ENCODE assay signal across 8 cellular contexts in the genomic region with DNA sequence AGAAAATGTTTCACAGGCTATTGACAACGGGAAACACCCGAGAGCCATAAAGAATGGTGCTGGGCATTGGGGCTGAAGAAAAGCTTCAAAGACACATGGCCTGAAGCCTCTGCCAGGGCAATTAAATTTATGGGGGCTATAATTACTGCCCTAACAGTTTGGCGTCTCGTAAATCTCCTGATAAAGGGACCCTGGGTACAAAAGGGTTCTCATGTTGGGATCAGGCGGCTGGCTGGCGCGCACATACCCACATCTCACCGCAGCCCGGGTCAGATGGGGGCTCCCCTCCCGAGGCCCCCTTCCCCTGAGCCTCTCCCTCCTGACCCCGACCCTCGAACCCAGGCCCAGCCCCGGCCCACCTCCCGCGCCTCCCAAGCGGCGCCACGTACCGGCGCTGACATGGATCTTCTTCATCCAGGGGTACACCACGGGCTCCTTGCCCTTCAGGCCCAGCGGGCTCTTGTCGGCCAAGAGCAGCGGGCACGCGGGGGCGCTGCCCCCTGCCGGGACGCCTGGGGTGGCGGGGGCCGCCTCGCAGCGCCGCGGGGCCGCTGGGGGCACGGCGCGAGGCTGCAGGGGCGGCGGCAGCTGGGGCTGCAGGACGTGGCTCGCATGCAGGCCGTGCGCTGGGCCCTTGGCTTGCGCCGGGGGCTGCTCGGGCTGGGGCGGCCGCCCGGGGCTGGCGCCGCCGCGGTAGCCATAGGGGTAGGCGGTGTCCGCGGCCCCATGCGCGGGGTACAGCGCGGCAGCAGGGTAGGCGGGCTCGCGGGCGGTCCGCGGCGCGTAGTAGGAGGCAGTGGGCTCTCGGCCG. TPM values are rescaled to one million over a fixed set of nuclear protein-coding genes. Genes with fewer than 3 reads are reported as not detected.
DNase-seq lines count a peak whose midpoint lies in the region; ATAC-seq and TF ChIP-seq lines count a peak whose summit lies in the region.

No MANE protein-coding gene starts in this region.

- H3K27ac ChIP-seq in caudate nucleus (ENCODE audit: low read depth, low read length): no peak overlapping the region

- H3K4me3 ChIP-seq in AG09309 (ENCODE audit: control insufficient read depth, low read depth, low read length) (peak overlapping the region; percentile 75), MG63 (peak overlapping the region; percentile 66)

- no peak for DNase-seq in AG09309 (ENCODE audit: low read depth)
- DNase-seq in MG63: peak; percentile 63
- peak; percentile 80 for DNase-seq in dermis blood vessel endothelial cell
- DNase-seq in myocyte (ENCODE audit: low read depth): peak; percentile 81
- DNase-seq in caudate nucleus (lab: John Stamatoyannopoulos, UW): no peak
- DNase-seq in SK-N-DZ (ENCODE audit: low spot score): no peak

- peak; percentile 16 for TF ChIP-seq CTCF in AG09309 (IDR thresholded peaks at IDR 0.05; ENCODE audit: control insufficient read depth, insufficient read depth, low read depth, low read length, missing control alignments)

- peaks cover 10% of the 10 kb centered on the region; the same call in 1 of the 2 replicates for H3K36me3 ChIP-seq in MG63

- no peaks in the 10 kb centered on the region for H3K9me3 ChIP-seq in MG63

- ATAC-seq in GM19397 (IDR thresholded peaks at IDR 0.05; ENCODE audit: unreplicated experiment) (no peak), GM21717 (IDR thresholded peaks at IDR 0.05; ENCODE audit: unreplicated experiment) (no peak)

- H3K27me3 ChIP-seq in MG63: no peaks in the 10 kb centered on the region

RNA-seq across cellular contexts. Expression of a gene that starts 0.6 kb away (rescaled TPM):
- 1.5 TPM in 1 of 2 replicates, not detected in the other for total RNA-seq in MG63 (2014; rRNA removed; shearing (Covaris generic); ENCODE audit: low replicate concordance)
- total RNA-seq in dermis blood vessel endothelial cell (0.34 and 0.65 TPM in 2 replicates), myocyte (5.0 and 6.7 TPM in 2 replicates)
- 10.5 TPM for polyA plus RNA-seq in myocyte (2012)
- not detected in 2 replicates for polyA plus RNA-seq in SK-N-DZ (2014; cell fraction: cytosol; rRNA removed)
- polyA plus RNA-seq in SK-N-DZ (2014; cell fraction: nucleus; rRNA removed): not detected in 2 replicates

RNA-seq across cellular contexts. Expression of a gene that starts 13.5 kb away (rescaled TPM):
- 1.7 and 2.7 TPM in 2 replicates for total RNA-seq in MG63 (2014; rRNA removed; shearing (Covaris generic); ENCODE audit: low replicate concordance)
- 5.6 and 6.1 TPM in 2 replicates for total RNA-seq in dermis blood vessel endothelial cell
- total RNA-seq in myocyte: 5.7 and 8.8 TPM in 2 replicates
- polyA plus RNA-seq in myocyte (2012): 4.2 TPM
- not detected in 2 replicates for polyA plus RNA-seq in SK-N-DZ (2014; cell fraction: cytosol; rRNA removed)
- not detected in 2 replicates for polyA plus RNA-seq in SK-N-DZ (2014; cell fraction: nucleus; rRNA removed)

RNA-seq across cellular contexts. Expression of a gene that starts 17.6 kb away (rescaled TPM):
- 0.82 and 5.1 TPM in 2 replicates for total RNA-seq in MG63 (2014; rRNA removed; shearing (Covaris generic); ENCODE audit: low replicate concordance)
- total RNA-seq in dermis blood vessel endothelial cell: 2.9 and 8.6 TPM in 2 replicates
- total RNA-seq in myocyte: 0.80 and 1.0 TPM in 2 replicates
- polyA plus RNA-seq in myocyte (2012): 1.1 TPM
- not detected in 2 replicates for polyA plus RNA-seq in SK-N-DZ (2014; cell fraction: cytosol; rRNA removed)
- not detected in 2 replicates for polyA plus RNA-seq in SK-N-DZ (2014; cell fraction: nucleus; rRNA removed)

RNA-seq across cellular contexts. Expression of a gene that starts 22.4 kb away (rescaled TPM):
- 4.3 TPM in 1 of 2 replicates, not detected in the other for total RNA-seq in MG63 (2014; rRNA removed; shearing (Covaris generic); ENCODE audit: low replicate concordance)
- total RNA-seq in dermis blood vessel endothelial cell (2.4 and 6.0 TPM in 2 replicates), myocyte (1.7 and 4.4 TPM in 2 replicates)
- polyA plus RNA-seq in myocyte (2012): 2.8 TPM
- polyA plus RNA-seq in SK-N-DZ (2014; cell fraction: cytosol; rRNA removed): not detected in 2 replicates
- not detected in 2 replicates for polyA plus RNA-seq in SK-N-DZ (2014; cell fraction: nucleus; rRNA removed)

RNA-seq across cellular contexts. Expression of a gene that starts 26.5 kb away (rescaled TPM):
- total RNA-seq in MG63 (2014; rRNA removed; shearing (Covaris generic); ENCODE audit: low replicate concordance): 0.95 and 1.7 TPM in 2 replicates
- 1.4 and 2.9 TPM in 2 replicates for total RNA-seq in dermis blood vessel endothelial cell
- 20.5 and 20.9 TPM in 2 replicates for total RNA-seq in myocyte
- 8.2 TPM for polyA plus RNA-seq in myocyte (2012)
- polyA plus RNA-seq in SK-N-DZ (2014; cell fraction: cytosol; rRNA removed): not detected in 2 replicates
- not detected in 2 replicates for polyA plus RNA-seq in SK-N-DZ (2014; cell fraction: nucleus; rRNA removed)

Comparison
In these comparisons a context has a peak if more than half of its experiments do, and no peak if none do; other contexts are left out.
1. DNase-seq: peak in MG63 (single experiment), dermis blood vessel endothelial cell (single experiment) and myocyte (single experiment); none in AG09309 (single experiment), caudate nucleus (0 of 61) and SK-N-DZ (single experiment).